1 cellular context compared by ENCODE assay signal in genomic region chr9:108551030-108551964, GRCh38.
A peak's percentile ranks its signal among the peaks of the same experiment; 100 is the strongest.
TF ChIP-seq lines count a peak whose summit lies in the region.

No MANE protein-coding gene starts in this region.

TF ChIP-seq in HEK293, 187 proteins besides CTCF, POLR2A, EP300 and RAD21 (continued from another document):
- TF ChIP-seq PRDM10 (tag by site-specific recombination; IDR thresholded peaks at IDR 0.05) = peak; percentile 66
- no peak for TF ChIP-seq ZNF558 (tag by site-specific recombination; IDR thresholded peaks at IDR 0.05)
- TF ChIP-seq ZSCAN18 (tag by site-specific recombination; IDR thresholded peaks at IDR 0.05) = no peak
- no peak for TF ChIP-seq ZBTB6 (tag by site-specific recombination; IDR thresholded peaks at IDR 0.05)
- no peak for TF ChIP-seq PRDM2 (tag by site-specific recombination; IDR thresholded peaks at IDR 0.05; ENCODE audit: borderline replicate concordance)
- no peak for TF ChIP-seq KLF16 (tag by site-specific recombination; IDR thresholded peaks at IDR 0.05)
- no peak for TF ChIP-seq ZNF777 (tag by site-specific recombination; IDR thresholded peaks at IDR 0.05; ENCODE audit: borderline replicate concordance)
- TF ChIP-seq RBAK (tag by site-specific recombination; IDR thresholded peaks at IDR 0.05) = no peak
- no peak for TF ChIP-seq ZNF513 (tag by site-specific recombination; IDR thresholded peaks at IDR 0.05)
- TF ChIP-seq ZNF701 (tag by site-specific recombination; IDR thresholded peaks at IDR 0.05) = no peak
- TF ChIP-seq GFI1B (tag by site-specific recombination; IDR thresholded peaks at IDR 0.05) = no peak
